In the genomic region with DNA sequence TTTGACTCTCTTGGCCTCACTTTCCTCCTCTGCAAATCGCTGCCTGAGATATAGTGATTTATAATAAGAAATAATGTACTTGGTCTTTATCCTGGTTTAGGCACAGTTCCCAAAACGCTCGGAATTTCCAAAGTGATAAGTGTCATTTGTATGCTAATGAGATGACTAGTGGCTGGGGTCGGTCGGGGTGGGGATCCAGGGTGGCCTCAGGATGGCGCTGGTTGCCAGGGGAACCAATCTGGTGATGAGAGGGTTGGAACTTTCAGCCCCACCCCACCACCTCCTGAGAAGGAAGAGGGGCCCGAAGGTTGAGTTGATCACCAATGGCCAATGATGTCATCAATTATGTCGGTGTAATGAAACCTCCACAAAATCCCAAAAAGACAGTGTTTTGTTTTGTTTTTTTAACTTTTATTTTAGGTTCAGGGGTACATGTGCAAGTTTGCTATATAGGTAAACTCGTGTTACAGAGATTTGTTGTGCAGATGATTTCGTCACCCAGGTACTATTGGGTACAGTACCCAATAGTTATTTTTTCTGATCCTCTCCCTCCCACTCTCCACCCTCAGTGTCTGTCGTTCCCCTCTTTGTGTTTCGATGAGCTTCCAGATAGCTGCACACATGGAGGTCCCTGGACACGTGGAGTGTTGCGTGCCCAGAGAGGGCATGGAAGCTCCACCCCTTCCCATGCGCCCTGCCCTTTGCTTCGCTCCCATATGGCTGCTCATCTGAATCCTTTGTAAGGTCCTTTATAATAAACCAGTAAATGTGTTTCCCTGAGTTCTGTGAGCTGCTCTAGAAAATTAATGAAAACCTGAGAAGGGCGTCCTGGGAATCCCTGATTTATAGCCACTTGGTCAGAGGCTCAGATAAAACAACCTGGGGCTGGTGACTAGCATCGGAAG, we compare ENCODE assay signal across 12 cellular contexts.
DNase-seq lines count a peak whose midpoint lies in the region; ATAC-seq and TF ChIP-seq lines count a peak whose summit lies in the region.
"Had no signal": no experiment of that assay in that cellular context is flagged by ENCODE, and none has a peak within 500 bp of the region (broad histone marks: within the 10 kb centered on the region; RNA-seq: fewer than 3 reads in every experiment).

No MANE protein-coding gene starts in this region.

- H3K36me3 ChIP-seq in NT2/D1 (ENCODE audit: insufficient read depth, insufficient read length, low read length), result no peaks in the 10 kb centered on the region
- H3K36me3 ChIP-seq in Peyer's patch, result no peaks in the 10 kb centered on the region
- no peaks in the 10 kb centered on the region for H3K36me3 ChIP-seq in stomach
- H3K36me3 ChIP-seq: pancreas had no signal

- H3K27me3 ChIP-seq in NT2/D1 (ENCODE audit: insufficient read depth, insufficient read length) (no peaks in the 10 kb centered on the region), foreskin keratinocyte (peaks cover 10% of the 10 kb centered on the region), Peyer's patch (no peaks in the 10 kb centered on the region), stomach (peaks cover 0 to 10% (median 0%) of the 10 kb centered on the region in 3 donors)
- H3K27me3 ChIP-seq: pancreas had no signal

- H3K27ac ChIP-seq in foreskin keratinocyte (no peak overlapping the region), Peyer's patch (no peak overlapping the region), stomach (no peak overlapping the region)
- H3K27ac ChIP-seq: C4-2B, pancreas had no signal

- no peak for TF ChIP-seq POLR2A in Peyer's patch (IDR thresholded peaks at IDR 0.05)
- no peak for TF ChIP-seq POLR2A in stomach (IDR thresholded peaks at IDR 0.05)

- intact Hi-C loops in stomach (cut with DNase I; ENCODE audit: low total_unique reads), result no loop called here

- no peak for TF ChIP-seq EP300 in stomach (IDR thresholded peaks at IDR 0.05)

- no peak for ATAC-seq in foreskin keratinocyte

- H3K4me1 ChIP-seq in NT2/D1 (ENCODE audit: insufficient read depth, insufficient read length) (peaks cover 13% of the 10 kb centered on the region), foreskin keratinocyte (no peaks in the 10 kb centered on the region), Peyer's patch (no peaks in the 10 kb centered on the region), stomach (no peaks in the 10 kb centered on the region)
- H3K4me1 ChIP-seq: pancreas had no signal

- peak; percentile 24 for TF ChIP-seq CTCF in foreskin keratinocyte (conservative IDR thresholded peaks at IDR 0.05)
- TF ChIP-seq CTCF in Peyer's patch (IDR thresholded peaks at IDR 0.05), result no peak
- TF ChIP-seq CTCF in stomach (IDR thresholded peaks at IDR 0.05), result no peak

- H3K9ac ChIP-seq in NT2/D1 (ENCODE audit: insufficient read length, low read depth), result no peak overlapping the region

- peaks cover 16% of the 10 kb centered on the region; the same call in 1 of the 2 replicates for H3K9me3 ChIP-seq in NT2/D1 (ENCODE audit: insufficient read depth, low read length)
- no peaks in the 10 kb centered on the region for H3K9me3 ChIP-seq in Peyer's patch
- no peaks in the 10 kb centered on the region for H3K9me3 ChIP-seq in stomach
- H3K9me3 ChIP-seq: pancreas had no signal

- H3K4me3 ChIP-seq in NT2/D1 (ENCODE audit: insufficient read length, low read depth) (no peak overlapping the region), Peyer's patch (no peak overlapping the region), stomach (no peak overlapping the region)
- H3K4me3 ChIP-seq: pancreas had no signal

- WGBS in stomach, 5 donors, result 57 to 61% (median 58%) methylated on average over 18 of the region's 18 CpGs

- DNase-seq in stimulated activated naive CD4-positive, alpha-beta T cell (lab: John Stamatoyannopoulos, UW), result peak in 4 of 6 experiments; percentile 5 to 32 (median 10)
- no peak for DNase-seq in stimulated activated naive CD4-positive, alpha-beta T cell treated with Interleukin-2 at 50 U/mL for 16 hours (lab: John Stamatoyannopoulos, UW)
- DNase-seq in NT2/D1 (ENCODE audit: low read depth, low spot score) (peak; percentile 51), foreskin keratinocyte (no peak), Peyer's patch (no peak), GOT3 (lab: John Stamatoyannopoulos, UW) (no peak), nucleus accumbens (lab: John Stamatoyannopoulos, UW) (no peak), stomach (no peak)
- DNase-seq: HFFc6, NCI-H1436 had no signal

Comparison
In these comparisons a context has a peak if more than half of its experiments do, and no peak if none do; other contexts are left out.
1. DNase-seq: peak in stimulated activated naive CD4-positive, alpha-beta T cell (4 of 6) and NT2/D1 (single experiment); none in stimulated activated naive CD4-positive, alpha-beta T cell treated with Interleukin-2 at 50 U/mL for 16 hours (single experiment), foreskin keratinocyte (0 of 2), Peyer's patch (0 of 3), GOT3 (single experiment), nucleus accumbens (0 of 56) and stomach (single experiment).